In the genomic region with DNA sequence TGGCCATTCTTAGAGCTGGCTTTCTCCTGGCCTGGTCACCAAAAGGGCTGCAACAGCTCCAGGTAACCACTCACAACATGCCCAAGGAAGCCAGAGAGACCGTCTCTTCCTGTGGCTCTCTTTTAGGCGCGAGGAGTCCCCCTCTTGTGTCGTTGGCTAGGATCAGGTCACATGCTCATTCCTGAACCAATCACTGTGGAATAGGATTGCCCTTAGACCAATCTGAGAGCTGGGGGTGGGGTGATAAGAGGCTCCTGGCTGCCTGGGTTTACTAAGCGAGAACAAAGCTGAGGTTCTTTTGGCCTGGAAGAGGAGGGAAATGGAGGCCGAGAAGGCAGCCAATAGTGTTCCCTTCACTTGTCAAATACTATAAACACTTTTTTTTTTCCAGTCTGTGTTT, we compare ENCODE assay signal across 26 cellular contexts.
"Had no signal": no experiment of that assay in that cellular context is flagged by ENCODE, and none has a peak within 500 bp of the region (broad histone marks: within the 10 kb centered on the region; RNA-seq: fewer than 3 reads in every experiment).

No MANE protein-coding gene starts in this region.

- DNase-seq: stimulated activated CD4-positive, alpha-beta T cell treated with anti-CD3 and anti-CD28 coated beads, Interleukin-2, amount 100 ng/mL, for 48 hours; stimulated activated CD4-positive, alpha-beta T cell treated with anti-CD3 and anti-CD28 coated beads, Interleukin-4, amount 100 ng/mL, for 1 hour; stimulated activated CD4-positive, alpha-beta T cell treated with anti-CD3 and anti-CD28 coated beads, Interleukin-4, amount 100 ng/mL, for 24 hours; stimulated activated CD4-positive, alpha-beta T cell treated with anti-CD3 and anti-CD28 coated beads, Interleukin-4, amount 100 ng/mL, for 4 hours; stimulated activated CD8-positive, alpha-beta memory T cell treated with anti-CD3 and anti-CD28 coated beads, Interleukin-4, amount 100 ng/mL, for 48 hours; stimulated activated naive B cell treated with anti-CD40 and anti-IgM and Interleukin-4, amounts not matched to agents 10 μg/mL and 1 μg/mL and 100 μg/mL, for 72 hours; stimulated activated naive CD4-positive, alpha-beta T cell; stimulated activated naive CD4-positive, alpha-beta T cell treated with Interleukin-2 at 50 U/mL for 16 hours; stimulated activated naive CD8-positive, alpha-beta T cell treated with anti-CD3 and anti-CD28 coated beads, Interleukin-15, amount 100 ng/mL, for 72 hours; stimulated activated naive CD8-positive, alpha-beta T cell treated with anti-CD3 and anti-CD28 coated beads, Interleukin-15, Interleukin-2, amounts not matched to agents 100 U/mL and 50 U/mL, for 24 hours; stomach; substantia nigra; thyroid gland; tibial artery; transverse colon; trophoblast cell; upper lobe of left lung; upper lobe of right lung; uterus had no signal

- H3K9me3 ChIP-seq: suprapubic skin, thoracic aorta, thyroid gland, tibial artery, tibial nerve, transverse colon, upper lobe of left lung, upper lobe of right lung, uterus, vagina had no signal

- ATAC-seq: stimulated activated effector memory CD8-positive, alpha-beta T cell treated with anti-CD3 and anti-CD28 coated beads, Interleukin-12 subunit alpha, Interleukin-12 subunit beta, amount 100 ng/mL, for 72 hours; stimulated activated memory B cell treated with anti-CD40 and anti-IgM and Interleukin-4, amounts not matched to agents 10 μg/mL and 1 μg/mL and 100 μg/mL, for 72 hours; stimulated activated naive B cell treated with anti-CD40 and anti-IgM and Interleukin-4, amounts not matched to agents 10 μg/mL and 1 μg/mL and 100 μg/mL, for 72 hours; stimulated activated naive CD8-positive, alpha-beta T cell treated with anti-CD3 and anti-CD28 coated beads, Interleukin-15, amount 100 ng/mL, for 72 hours; stimulated activated naive CD8-positive, alpha-beta T cell treated with anti-CD3 and anti-CD28 coated beads, Interleukin-15, Interleukin-2, amounts not matched to agents 100 U/mL and 50 U/mL, for 24 hours; upper lobe of right lung had no signal

- H3K27me3 ChIP-seq: stomach, suprapubic skin, thyroid gland, tibial artery, tibial nerve, transverse colon, upper lobe of left lung, upper lobe of right lung, uterus, vagina had no signal

- H3K4me3 ChIP-seq: stomach, suprapubic skin, thoracic aorta, thyroid gland, tibial artery, tibial nerve, transverse colon, upper lobe of left lung, upper lobe of right lung, uterus, vagina had no signal

- H3K27ac ChIP-seq: stomach, suprapubic skin, thoracic aorta, thyroid gland, tibial artery, tibial nerve, transverse colon, upper lobe of left lung, upper lobe of right lung, uterus, vagina had no signal

- FAIRE-seq: urothelium cell line had no signal

- H3K4me1 ChIP-seq: stomach, suprapubic skin, thyroid gland, tibial artery, tibial nerve, transverse colon, upper lobe of left lung, upper lobe of right lung, uterus, vagina had no signal

- H3K36me3 ChIP-seq: stomach, suprapubic skin, thoracic aorta, thyroid gland, tibial artery, tibial nerve, transverse colon, upper lobe of left lung, upper lobe of right lung, uterus, vagina had no signal
